ENCODE assay signal across 8 cellular contexts in genomic region chr13:29125145-29125933, GRCh38.
A peak's percentile ranks its signal among the peaks of the same experiment; 100 is the strongest.
DNase-seq lines count a peak whose midpoint lies in the region; ATAC-seq lines count a peak whose summit lies in the region.

No MANE protein-coding gene starts in this region.

- no peak for DNase-seq in activated CD4-positive, CD25-positive, alpha-beta regulatory T cell (lab: John Stamatoyannopoulos, UW)
- DNase-seq in renal cortical epithelial cell (ENCODE audit: low read depth) (peak; percentile 9), HK-2 (ENCODE audit: unreplicated experiment) (no peak), mesenteric fat pad (ENCODE audit: low spot score) (no peak), hippocampal formation (lab: John Stamatoyannopoulos, UW) (no peak)

- ATAC-seq in activated CD4-positive, CD25-positive, alpha-beta regulatory T cell treated with anti-CD3 and anti-CD28 coated beads, Interleukin-2, amount 50 U/mL, for 24 hours, result peak; percentile 62 to 71
- ATAC-seq in GM21825 (IDR thresholded peaks at IDR 0.05; ENCODE audit: unreplicated experiment) (peak; percentile 60), HG03565 (IDR thresholded peaks at IDR 0.05; ENCODE audit: unreplicated experiment) (peak; percentile 69)
